ENCODE assay signal across 25 cellular contexts in genomic region chr13:41955605-41956004, GRCh38. TPM values are rescaled to one million over a fixed set of nuclear protein-coding genes. Genes with fewer than 3 reads are reported as not detected.
DNase-seq lines count a peak whose midpoint lies in the region; ATAC-seq, FAIRE-seq and TF ChIP-seq lines count a peak whose summit lies in the region.
"Had no signal": no experiment of that assay in that cellular context is flagged by ENCODE, and none has a peak within 500 bp of the region (broad histone marks: within the 10 kb centered on the region; RNA-seq: fewer than 3 reads in every experiment).

No MANE protein-coding gene starts in this region.

- H3K36me3 Mint-ChIP-seq in activated CD8-positive, alpha-beta T cell treated with anti-CD3 and anti-CD28 coated beads for 36 hours (ENCODE audit: low read depth): peaks cover 18% of the 10 kb centered on the region
- H3K36me3 Mint-ChIP-seq in activated CD8-positive, alpha-beta T cell treated with anti-CD3 and anti-CD28 coated beads, Interleukin-2, amount 10 ng/mL, durations not matched to agents 7 days and 5 days (ENCODE audit: low read depth): peaks cover 10% of the 10 kb centered on the region
- peaks cover 10% of the 10 kb centered on the region for H3K36me3 Mint-ChIP-seq in activated CD8-positive, alpha-beta memory T cell treated with anti-CD3 and anti-CD28 coated beads, Interleukin-2, amount 10 ng/mL, durations not matched to agents 7 days and 5 days
- H3K36me3 Mint-ChIP-seq: IgD-negative memory B cell had no signal

- CTCF ChIA-PET in activated CD8-positive, alpha-beta T cell treated with anti-CD3 and anti-CD28 coated beads for 36 hours (lab: Charles Lee): interaction anchor here (0.6 to 1.9 kb wide), 3 partner anchors 10 to 590 kb away, joined by 3 to 4 read pairs (median 4); no protein-coding TSS in a partner anchor
- CTCF ChIA-PET in activated CD8-positive, alpha-beta T cell treated with anti-CD3 and anti-CD28 coated beads, Interleukin-2, amount 10 ng/mL, durations not matched to agents 7 days and 5 days (lab: Charles Lee): interaction anchor here (0.8 kb wide), 1 partner anchor 11 kb away, joined by 3 read pairs; no protein-coding TSS in a partner anchor
- CTCF ChIA-PET in activated CD8-positive, alpha-beta memory T cell treated with anti-CD3 and anti-CD28 coated beads, Interleukin-2, amount 10 ng/mL, durations not matched to agents 7 days and 5 days (lab: Charles Lee): no interaction called here

- no peaks in the 10 kb centered on the region for H3K27me3 Mint-ChIP-seq in activated CD8-positive, alpha-beta T cell treated with anti-CD3 and anti-CD28 coated beads for 36 hours
- no peaks in the 10 kb centered on the region for H3K27me3 Mint-ChIP-seq in activated CD8-positive, alpha-beta T cell treated with anti-CD3 and anti-CD28 coated beads, Interleukin-2, amount 10 ng/mL, durations not matched to agents 7 days and 5 days (ENCODE audit: low read depth)
- H3K27me3 Mint-ChIP-seq in activated CD8-positive, alpha-beta memory T cell treated with anti-CD3 and anti-CD28 coated beads, Interleukin-2, amount 10 ng/mL, durations not matched to agents 7 days and 5 days: no peaks in the 10 kb centered on the region
- H3K27me3 Mint-ChIP-seq: activated naive CD4-positive, alpha-beta T cell treated with anti-CD3 and anti-CD28 coated beads, Interleukin-2, amount 50 U/mL, for 24 hours; IgD-negative memory B cell had no signal

- intact Hi-C loops in activated CD8-positive, alpha-beta T cell treated with anti-CD3 and anti-CD28 coated beads for 36 hours (cut with micrococcal nuclease): no loop called here
- intact Hi-C loops in upper lobe of right lung (cut with DNase I): no loop called here

- no peak overlapping the region for H2AFZ ChIP-seq in OCI-LY3 (ENCODE audit: low read depth, low read length)

- peaks cover 54% of the 10 kb centered on the region for H3K4me1 Mint-ChIP-seq in activated CD8-positive, alpha-beta T cell treated with anti-CD3 and anti-CD28 coated beads for 36 hours (ENCODE audit: low read depth)
- H3K4me1 Mint-ChIP-seq in activated CD8-positive, alpha-beta T cell treated with anti-CD3 and anti-CD28 coated beads, Interleukin-2, amount 10 ng/mL, durations not matched to agents 7 days and 5 days (ENCODE audit: low read depth): peaks cover 29% of the 10 kb centered on the region
- H3K4me1 Mint-ChIP-seq in activated CD8-positive, alpha-beta memory T cell treated with anti-CD3 and anti-CD28 coated beads, Interleukin-2, amount 10 ng/mL, durations not matched to agents 7 days and 5 days: peaks cover 23% of the 10 kb centered on the region

- no peak overlapping the region for H3K9ac ChIP-seq in OCI-LY3 (ENCODE audit: low read length)

- H3K79me2 ChIP-seq in OCI-LY3 (ENCODE audit: low read length): peaks cover 96% of the 10 kb centered on the region

- H3K4me3 Mint-ChIP-seq in activated CD8-positive, alpha-beta T cell treated with anti-CD3 and anti-CD28 coated beads for 36 hours: no peak overlapping the region
- no peak overlapping the region for H3K4me3 Mint-ChIP-seq in activated CD8-positive, alpha-beta T cell treated with anti-CD3 and anti-CD28 coated beads, Interleukin-2, amount 10 ng/mL, durations not matched to agents 7 days and 5 days
- H3K4me3 Mint-ChIP-seq in activated CD8-positive, alpha-beta memory T cell treated with anti-CD3 and anti-CD28 coated beads, Interleukin-2, amount 10 ng/mL, durations not matched to agents 7 days and 5 days: no peak overlapping the region
- H3K4me3 Mint-ChIP-seq: activated naive CD4-positive, alpha-beta T cell treated with anti-CD3 and anti-CD28 coated beads, Interleukin-2, amount 50 U/mL, for 24 hours; activated T-cell treated with anti-CD3 and anti-CD28 coated beads, Interleukin-2, amount 50 U/mL, for 72 hours; IgD-negative memory B cell had no signal

- peaks cover 12% of the 10 kb centered on the region for H4K20me1 ChIP-seq in OCI-LY3 (ENCODE audit: insufficient read depth, low read length)

- no peak for TF ChIP-seq CTCF in activated CD8-positive, alpha-beta T cell treated with anti-CD3 and anti-CD28 coated beads for 36 hours (IDR thresholded peaks at IDR 0.05)
- TF ChIP-seq CTCF in OCI-LY3 (IDR thresholded peaks at IDR 0.05; ENCODE audit: low read depth, low read length) (no peak), upper lobe of right lung (IDR thresholded peaks at IDR 0.05) (no peak)

- POLR2A ChIA-PET in activated CD8-positive, alpha-beta T cell treated with anti-CD3 and anti-CD28 coated beads for 36 hours (lab: Charles Lee): no interaction called here
- POLR2A ChIA-PET in activated CD8-positive, alpha-beta T cell treated with anti-CD3 and anti-CD28 coated beads, Interleukin-2, amount 10 ng/mL, durations not matched to agents 7 days and 5 days (lab: Charles Lee): no interaction called here

- H3K9me3 ChIP-seq in OCI-LY3 (ENCODE audit: insufficient read depth, low read length) (no peaks in the 10 kb centered on the region), upper lobe of right lung (no peaks in the 10 kb centered on the region)
- H3K9me3 ChIP-seq: vagina had no signal

- H3K27ac Mint-ChIP-seq in activated CD8-positive, alpha-beta T cell treated with anti-CD3 and anti-CD28 coated beads for 36 hours: no peak overlapping the region
- H3K27ac Mint-ChIP-seq in activated CD8-positive, alpha-beta T cell treated with anti-CD3 and anti-CD28 coated beads, Interleukin-2, amount 10 ng/mL, durations not matched to agents 7 days and 5 days: no peak overlapping the region
- H3K27ac Mint-ChIP-seq in activated CD8-positive, alpha-beta memory T cell treated with anti-CD3 and anti-CD28 coated beads, Interleukin-2, amount 10 ng/mL, durations not matched to agents 7 days and 5 days: no peak overlapping the region
- H3K27ac Mint-ChIP-seq: activated naive CD4-positive, alpha-beta T cell treated with anti-CD3 and anti-CD28 coated beads, Interleukin-2, amount 50 U/mL, for 24 hours; activated T-cell treated with anti-CD3 and anti-CD28 coated beads, Interleukin-2, amount 50 U/mL, for 72 hours; IgD-negative memory B cell had no signal

- H3K4me3 ChIP-seq in OCI-LY3 (ENCODE audit: low read length) (peak overlapping the region; percentile 39), upper lobe of right lung (no peak overlapping the region)
- H3K4me3 ChIP-seq: lung, vagina had no signal

- no peaks in the 10 kb centered on the region for H3K27me3 ChIP-seq in OCI-LY3 (ENCODE audit: low read depth, low read length)
- no peaks in the 10 kb centered on the region for H3K27me3 ChIP-seq in upper lobe of right lung
- H3K27me3 ChIP-seq: vagina had no signal

- H3K9me3 Mint-ChIP-seq in activated CD8-positive, alpha-beta T cell treated with anti-CD3 and anti-CD28 coated beads for 36 hours: no peaks in the 10 kb centered on the region
- no peaks in the 10 kb centered on the region for H3K9me3 Mint-ChIP-seq in activated CD8-positive, alpha-beta T cell treated with anti-CD3 and anti-CD28 coated beads, Interleukin-2, amount 10 ng/mL, durations not matched to agents 7 days and 5 days (ENCODE audit: insufficient read depth)
- no peaks in the 10 kb centered on the region for H3K9me3 Mint-ChIP-seq in activated CD8-positive, alpha-beta memory T cell treated with anti-CD3 and anti-CD28 coated beads, Interleukin-2, amount 10 ng/mL, durations not matched to agents 7 days and 5 days (ENCODE audit: low read depth)
- H3K9me3 Mint-ChIP-seq: activated naive CD4-positive, alpha-beta T cell treated with anti-CD3 and anti-CD28 coated beads, Interleukin-2, amount 50 U/mL, for 24 hours; activated T-cell treated with anti-CD3 and anti-CD28 coated beads, Interleukin-2, amount 50 U/mL, for 72 hours; IgD-negative memory B cell had no signal

- DNase-seq in activated CD8-positive, alpha-beta T cell treated with anti-CD3 and anti-CD28 coated beads for 36 hours: peak; percentile 24
- DNase-seq in activated CD8-positive, alpha-beta T cell treated with anti-CD3 and anti-CD28 coated beads, Interleukin-2, amount 10 ng/mL, durations not matched to agents 7 days and 5 days: no peak
- DNase-seq in left lobe of liver (ENCODE audit: low spot score): peak; percentile 69
- no peak for DNase-seq in upper lobe of right lung
- no peak for DNase-seq in activated CD8-positive, alpha-beta memory T cell treated with anti-CD3 and anti-CD28 coated beads, Interleukin-2, amount 10 ng/mL, durations not matched to agents 7 days and 5 days
- no peak for DNase-seq in frontal cortex (ENCODE audit: low spot score in 2 of 2)
- DNase-seq in C1 segment of cervical spinal cord (lab: John Stamatoyannopoulos, UW): no peak
- DNase-seq: activated CD8-positive, alpha-beta memory T cell treated with anti-CD3 and anti-CD28 coated beads for 24 hours; activated T-cell treated with anti-CD3 and anti-CD28 coated beads, Interleukin-2, amount 50 U/mL, for 72 hours; aorta; cerebellar nuclear complex; foreskin fibroblast; hippocampal formation; NCI-H1092; NCI-H2081 treated with DMSO at 0.1 percent for 48 hours; NCI-H510A; OCI-M1; SHP77 had no signal

- ATAC-seq in activated CD8-positive, alpha-beta T cell treated with anti-CD3 and anti-CD28 coated beads for 36 hours: no peak
- ATAC-seq in activated CD8-positive, alpha-beta T cell treated with anti-CD3 and anti-CD28 coated beads, Interleukin-2, amount 10 ng/mL, durations not matched to agents 7 days and 5 days: no peak
- ATAC-seq in left lobe of liver (peak; percentile 74), upper lobe of right lung (peak; percentile 86)
- ATAC-seq in activated CD8-positive, alpha-beta memory T cell treated with anti-CD3 and anti-CD28 coated beads, Interleukin-2, amount 10 ng/mL, durations not matched to agents 7 days and 5 days: no peak
- ATAC-seq: sciatic nerve had no signal

- H3K4me2 ChIP-seq in OCI-LY3 (ENCODE audit: low read length): peak overlapping the region; percentile 45

- FAIRE-seq in frontal cortex (lab: Jason Lieb, UNC): no peak

- H3K27ac ChIP-seq in OCI-LY3 (ENCODE audit: low read length) (no peak overlapping the region), upper lobe of right lung (no peak overlapping the region)
- H3K27ac ChIP-seq: epithelial cell of prostate, vagina had no signal

- H3K36me3 ChIP-seq in OCI-LY3 (replicated peaks; ENCODE audit: low read depth, low read length): no peaks in the 10 kb centered on the region
- no peaks in the 10 kb centered on the region for H3K36me3 ChIP-seq in upper lobe of right lung
- H3K36me3 ChIP-seq: vagina had no signal

- peaks cover 31% of the 10 kb centered on the region for H3K4me1 ChIP-seq in OCI-LY3 (ENCODE audit: low read length)
- H3K4me1 ChIP-seq in upper lobe of right lung: peaks cover 16% of the 10 kb centered on the region

RNA-seq across cellular contexts. Expression of gene VWA8, which starts 5.3 kb away (rescaled TPM):
- 10 to 100 TPM; 26.3 to 27.5 TPM for total RNA-seq in activated CD8-positive, alpha-beta T cell treated with anti-CD3 and anti-CD28 coated beads for 36 hours
- total RNA-seq in activated CD8-positive, alpha-beta T cell treated with anti-CD3 and anti-CD28 coated beads, Interleukin-2, amount 10 ng/mL, durations not matched to agents 7 days and 5 days: 10 to 100 TPM; 15.7 to 16.9 TPM
- 24.8 TPM for total RNA-seq in left lobe of liver
- 20.6 TPM for total RNA-seq in upper lobe of right lung
- 10 to 100 TPM; 14.9 to 17.4 TPM for total RNA-seq in activated CD8-positive, alpha-beta memory T cell treated with anti-CD3 and anti-CD28 coated beads, Interleukin-2, amount 10 ng/mL, durations not matched to agents 7 days and 5 days
- 49.3 TPM for total RNA-seq in frontal cortex

Comparison
In these comparisons a context has a peak if more than half of its experiments do, and no peak if none do; other contexts are left out.
1. DNase-seq: peak in activated CD8-positive, alpha-beta T cell treated with anti-CD3 and anti-CD28 coated beads for 36 hours (single experiment) and left lobe of liver (single experiment); none in activated CD8-positive, alpha-beta T cell treated with anti-CD3 and anti-CD28 coated beads, Interleukin-2, amount 10 ng/mL, durations not matched to agents 7 days and 5 days (single experiment), upper lobe of right lung (single experiment), activated CD8-positive, alpha-beta memory T cell treated with anti-CD3 and anti-CD28 coated beads, Interleukin-2, amount 10 ng/mL, durations not matched to agents 7 days and 5 days (single experiment), frontal cortex (0 of 2) and C1 segment of cervical spinal cord (0 of 14).
2. ATAC-seq: peak in left lobe of liver (single experiment) and upper lobe of right lung (single experiment); none in activated CD8-positive, alpha-beta T cell treated with anti-CD3 and anti-CD28 coated beads for 36 hours (single experiment), activated CD8-positive, alpha-beta T cell treated with anti-CD3 and anti-CD28 coated beads, Interleukin-2, amount 10 ng/mL, durations not matched to agents 7 days and 5 days (single experiment) and activated CD8-positive, alpha-beta memory T cell treated with anti-CD3 and anti-CD28 coated beads, Interleukin-2, amount 10 ng/mL, durations not matched to agents 7 days and 5 days (single experiment).